ENCODE assay signal across 16 cellular contexts in genomic region chr7:32224276-32224675, GRCh38.
DNase-seq lines count a peak whose midpoint lies in the region; TF ChIP-seq lines count a peak whose summit lies in the region.
"Had no signal": no experiment of that assay in that cellular context is flagged by ENCODE, and none has a peak within 500 bp of the region (broad histone marks: within the 10 kb centered on the region; RNA-seq: fewer than 3 reads in every experiment).

No MANE protein-coding gene starts in this region.

- no peak overlapping the region for H2BK5ac ChIP-seq in trophoblast cell (ENCODE audit: low read depth, low read length, poor library complexity)

- H3K27me3 ChIP-seq in mammary epithelial cell (ENCODE audit: insufficient read depth, low read length) (no peaks in the 10 kb centered on the region), trophoblast cell (ENCODE audit: insufficient read depth, low read length) (no peaks in the 10 kb centered on the region), tibial nerve (no peaks in the 10 kb centered on the region)

- 71% methylated on average over 5 of the region's 5 CpGs for WGBS in mammary epithelial cell (ENCODE audit: low coverage, missing lambda C conversion rate)
- no CpG with 5 or more reads among the region's 5 CpGs for WGBS in trophoblast cell (ENCODE audit: extremely low coverage, insufficient coverage, insufficient read length)
- WGBS in tibial nerve, 2 donors: 87 to 88% methylated on average over 5 of the region's 5 CpGs

- no peak overlapping the region for H3K4me3 ChIP-seq in mammary epithelial cell (replicated peaks in 1 of 3; ENCODE audit: insufficient read depth in 1 of 3, low read depth in 2 of 3, low read length in 3 of 3)
- no peak overlapping the region for H3K4me3 ChIP-seq in epithelial cell of esophagus (ENCODE audit: low read length)
- H3K4me3 ChIP-seq in trophoblast cell (ENCODE audit: low read depth, low read length): no peak overlapping the region
- no peak overlapping the region for H3K4me3 ChIP-seq in tibial nerve
- H3K4me3 ChIP-seq: GM23248, HAP-1 had no signal

- no peak overlapping the region for H3K23ac ChIP-seq in trophoblast cell (ENCODE audit: low read length)

- H3K4me2 ChIP-seq in mammary epithelial cell (ENCODE audit: insufficient read depth, low read depth, low read length): no peak overlapping the region
- H3K4me2 ChIP-seq in trophoblast cell (ENCODE audit: low read length): no peak overlapping the region

- H4K20me1 ChIP-seq in mammary epithelial cell (ENCODE audit: insufficient read depth, low read length): no peaks in the 10 kb centered on the region

- no peak overlapping the region for H3K18ac ChIP-seq in trophoblast cell (ENCODE audit: low read length)

- H3K9ac ChIP-seq in mammary epithelial cell (ENCODE audit: insufficient read depth, low read length): no peak overlapping the region
- H3K9ac ChIP-seq in trophoblast cell (ENCODE audit: low read length): no peak overlapping the region
- H3K9ac ChIP-seq: GM23248 had no signal

- no peak for TF ChIP-seq POLR2A in tibial nerve (IDR thresholded peaks at IDR 0.05)

- no peak overlapping the region for H3K14ac ChIP-seq in trophoblast cell (ENCODE audit: low read length)

- H4K8ac ChIP-seq in trophoblast cell (ENCODE audit: low read depth, low read length): no peak overlapping the region

- dilution Hi-C loops in mammary epithelial cell (cut with HindIII; ENCODE audit: low sequenced_read_pairs): no loop called here

- no peak overlapping the region for H2AK5ac ChIP-seq in trophoblast cell (ENCODE audit: low read length)

- DNase-seq in mammary epithelial cell (peak; percentile 14), epithelial cell of esophagus (ENCODE audit: low read depth) (peak; percentile 51), trophoblast cell (peak; percentile 62 to 71), HK-2 (ENCODE audit: unreplicated experiment) (no peak), tibial nerve (ENCODE audit: low spot score in 2 of 2) (no peak), posterior vena cava (ENCODE audit: low spot score) (no peak)
- DNase-seq: ACHN; BE2C; C1 segment of cervical spinal cord; Caco-2; CD4-positive, CD25-positive, alpha-beta regulatory T cell; CD8-positive, alpha-beta memory T cell; DMS79; GDM1; GM23248 had no signal

- CTCF ChIA-PET in mammary epithelial cell (lab: Charles Lee; ENCODE audit: low non-redundant PET): no interaction called here

- no peak overlapping the region for H4K91ac ChIP-seq in trophoblast cell (ENCODE audit: low read depth, low read length)

- no peak overlapping the region for H3K4ac ChIP-seq in trophoblast cell (ENCODE audit: low read depth, low read length)

- no TSS peak for BruUV-seq in mammary epithelial cell (replicated peaks; lab: Mats Ljungman, UMichigan)

- H3K36me3 ChIP-seq in mammary epithelial cell (ENCODE audit: insufficient read depth, low read length) (no peaks in the 10 kb centered on the region), trophoblast cell (ENCODE audit: control insufficient read depth in 1 of 2, insufficient read depth in 2 of 2, low read length in 2 of 2) (no peaks in the 10 kb centered on the region), tibial nerve (no peaks in the 10 kb centered on the region)
- H3K36me3 ChIP-seq: BE2C, HAP-1 had no signal

- no peak overlapping the region for H2BK12ac ChIP-seq in trophoblast cell (ENCODE audit: low read length)

- no peak for TF ChIP-seq EP300 in tibial nerve (IDR thresholded peaks at IDR 0.05)

- H2BK120ac ChIP-seq in trophoblast cell (ENCODE audit: insufficient read depth, low read length, poor library complexity): no peak overlapping the region

- H4K12ac ChIP-seq in trophoblast cell (ENCODE audit: low read depth, low read length): no peak overlapping the region

- H3K9me3 ChIP-seq in mammary epithelial cell (replicated peaks; ENCODE audit: insufficient read depth, low read length) (no peaks in the 10 kb centered on the region), trophoblast cell (ENCODE audit: insufficient read depth, low read depth, low read length) (peaks cover 3% of the 10 kb centered on the region), tibial nerve (peaks cover 0 to 4% (median 0%) of the 10 kb centered on the region in 4 donors)
- H3K9me3 ChIP-seq: BE2C, Caco-2, HAP-1 had no signal

- in situ Hi-C loops in mammary epithelial cell (cut with MboI; ENCODE audit: low sequenced_read_pairs in 2 of 2): no loop called here

- H3K27ac ChIP-seq in mammary epithelial cell (ENCODE audit: insufficient read depth, low read depth, low read length) (no peak overlapping the region), trophoblast cell (ENCODE audit: low read depth, low read length) (no peak overlapping the region), tibial nerve (no peak overlapping the region)
- H3K27ac ChIP-seq: GM23248 had no signal

- H2AFZ ChIP-seq in mammary epithelial cell (ENCODE audit: low read depth, low read length) (no peak overlapping the region), trophoblast cell (ENCODE audit: insufficient read depth, low read length, poor library complexity) (no peak overlapping the region)
- H2AFZ ChIP-seq: GM23248 had no signal

- TF ChIP-seq CTCF in mammary epithelial cell (conservative IDR thresholded peaks at IDR 0.05 in 1 of 2, IDR thresholded peaks at IDR 0.05 in 1 of 2; ENCODE audit: extremely low read depth in 1 of 2, insufficient read depth in 1 of 2, low read depth in 1 of 2, low read length in 2 of 2) (no peak), epithelial cell of esophagus (IDR thresholded peaks at IDR 0.05; ENCODE audit: insufficient read depth, low read depth, low read length, missing control alignments) (no peak), tibial nerve (IDR thresholded peaks at IDR 0.05) (no peak)

- H3K79me2 ChIP-seq in mammary epithelial cell (ENCODE audit: insufficient read depth, low read length) (no peaks in the 10 kb centered on the region), trophoblast cell (ENCODE audit: control insufficient read depth, insufficient read depth, low read length, poor library complexity) (no peaks in the 10 kb centered on the region)

- intact Hi-C loops in mammary epithelial cell (cut with micrococcal nuclease) (no loop called here), posterior vena cava (cut with DNase I) (no loop called here)

- H3K4me1 ChIP-seq in mammary epithelial cell (ENCODE audit: insufficient read depth, low read length) (peaks cover 3% of the 10 kb centered on the region), trophoblast cell (ENCODE audit: control insufficient read depth in 1 of 2, insufficient read depth in 2 of 2, low read length in 2 of 2) (no peaks in the 10 kb centered on the region), tibial nerve (no peaks in the 10 kb centered on the region)
- H3K4me1 ChIP-seq: BE2C, Caco-2, HAP-1 had no signal

- H3K79me1 ChIP-seq in trophoblast cell (ENCODE audit: low read length): no peaks in the 10 kb centered on the region

Comparison
In these comparisons a context has a peak if more than half of its experiments do, and no peak if none do; other contexts are left out.
1. DNase-seq: peak in mammary epithelial cell (single experiment), epithelial cell of esophagus (single experiment) and trophoblast cell (2 of 2); none in HK-2 (single experiment), tibial nerve (0 of 2) and posterior vena cava (single experiment).